9 cellular contexts compared by ENCODE assay signal in genomic region chr2:119703526-119703925, GRCh38.
"Had no signal": no experiment of that assay in that cellular context is flagged by ENCODE, and none has a peak within 500 bp of the region (broad histone marks: within the 10 kb centered on the region; RNA-seq: fewer than 3 reads in every experiment).

No MANE protein-coding gene starts in this region.

- H3K36me3 Mint-ChIP-seq: type B pancreatic cell had no signal

- H3K9me3 Mint-ChIP-seq: central memory CD8-positive, alpha-beta T cell; nephron; stimulated activated naive CD8-positive, alpha-beta T cell treated with anti-CD3 and anti-CD28 coated beads, Interleukin-15, Interleukin-2, amounts not matched to agents 100 ng/mL and 50 ng/mL, for 24 hours; type B pancreatic cell had no signal

- H3K36me3 ChIP-seq: esophagus muscularis mucosa, suprapubic skin, WERI-Rb-1 had no signal

- H3K4me3 ChIP-seq: esophagus muscularis mucosa, suprapubic skin had no signal

- H3K27ac ChIP-seq: esophagus muscularis mucosa, suprapubic skin, WERI-Rb-1 had no signal

- H3K27ac Mint-ChIP-seq: nephron, progenitor cell of endocrine pancreas, type B pancreatic cell had no signal

- H3K9me3 ChIP-seq: suprapubic skin had no signal

- H3K27me3 ChIP-seq: esophagus muscularis mucosa, suprapubic skin had no signal

- H3K27me3 Mint-ChIP-seq: stimulated activated naive CD8-positive, alpha-beta T cell treated with anti-CD3 and anti-CD28 coated beads, Interleukin-15, Interleukin-2, amounts not matched to agents 100 ng/mL and 50 ng/mL, for 24 hours had no signal

- H3K4me3 Mint-ChIP-seq: brain; central memory CD8-positive, alpha-beta T cell; nephron; stimulated activated naive CD8-positive, alpha-beta T cell treated with anti-CD3 and anti-CD28 coated beads, Interleukin-15, Interleukin-2, amounts not matched to agents 100 ng/mL and 50 ng/mL, for 24 hours; type B pancreatic cell had no signal
